1 cellular context compared by ENCODE assay signal in genomic region chr17:63633742-63634141, GRCh38.
TF ChIP-seq lines count a peak whose summit lies in the region.

No MANE protein-coding gene starts in this region.

TF ChIP-seq in HCT116, 20 proteins besides CTCF, POLR2A, EP300 and RAD21 (continued from another document):
- TF ChIP-seq, protein P1, sequence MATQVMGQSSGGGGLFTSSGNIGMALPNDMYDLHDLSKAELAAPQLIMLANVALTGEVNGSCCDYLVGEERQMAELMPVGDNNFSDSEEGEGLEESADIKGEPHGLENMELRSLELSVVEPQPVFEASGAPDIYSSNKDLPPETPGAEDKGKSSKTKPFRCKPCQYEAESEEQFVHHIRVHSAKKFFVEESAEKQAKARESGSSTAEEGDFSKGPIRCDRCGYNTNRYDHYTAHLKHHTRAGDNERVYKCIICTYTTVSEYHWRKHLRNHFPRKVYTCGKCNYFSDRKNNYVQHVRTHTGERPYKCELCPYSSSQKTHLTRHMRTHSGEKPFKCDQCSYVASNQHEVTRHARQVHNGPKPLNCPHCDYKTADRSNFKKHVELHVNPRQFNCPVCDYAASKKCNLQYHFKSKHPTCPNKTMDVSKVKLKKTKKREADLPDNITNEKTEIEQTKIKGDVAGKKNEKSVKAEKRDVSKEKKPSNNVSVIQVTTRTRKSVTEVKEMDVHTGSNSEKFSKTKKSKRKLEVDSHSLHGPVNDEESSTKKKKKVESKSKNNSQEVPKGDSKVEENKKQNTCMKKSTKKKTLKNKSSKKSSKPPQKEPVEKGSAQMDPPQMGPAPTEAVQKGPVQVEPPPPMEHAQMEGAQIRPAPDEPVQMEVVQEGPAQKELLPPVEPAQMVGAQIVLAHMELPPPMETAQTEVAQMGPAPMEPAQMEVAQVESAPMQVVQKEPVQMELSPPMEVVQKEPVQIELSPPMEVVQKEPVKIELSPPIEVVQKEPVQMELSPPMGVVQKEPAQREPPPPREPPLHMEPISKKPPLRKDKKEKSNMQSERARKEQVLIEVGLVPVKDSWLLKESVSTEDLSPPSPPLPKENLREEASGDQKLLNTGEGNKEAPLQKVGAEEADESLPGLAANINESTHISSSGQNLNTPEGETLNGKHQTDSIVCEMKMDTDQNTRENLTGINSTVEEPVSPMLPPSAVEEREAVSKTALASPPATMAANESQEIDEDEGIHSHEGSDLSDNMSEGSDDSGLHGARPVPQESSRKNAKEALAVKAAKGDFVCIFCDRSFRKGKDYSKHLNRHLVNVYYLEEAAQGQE (IDR thresholded peaks at IDR 0.05; ENCODE audit: low read depth) = no peak
- TF ChIP-seq ZFX (IDR thresholded peaks at IDR 0.05) (no peak), TCF7L2 (IDR thresholded peaks at IDR 0.05; ENCODE audit: borderline replicate concordance, extremely low read depth, insufficient read depth, insufficient read length) (no peak), POLR2AphosphoS5 (IDR thresholded peaks at IDR 0.05; ENCODE audit: low read depth, low read length) (no peak), YY1 (IDR thresholded peaks at IDR 0.05; ENCODE audit: extremely low read depth, insufficient replicate concordance, low read depth, low read length) (no peak), EGR1 (IDR thresholded peaks at IDR 0.05; ENCODE audit: low read depth) (no peak), EZH2 (IDR thresholded peaks at IDR 0.05) (no peak), FOSL1 (IDR thresholded peaks at IDR 0.05; ENCODE audit: low read depth) (no peak), ZNF274 (IDR thresholded peaks at IDR 0.05; ENCODE audit: low read depth, low read length) (no peak), ELF1 (IDR thresholded peaks at IDR 0.05; ENCODE audit: borderline replicate concordance, low read depth) (no peak), SIN3A (IDR thresholded peaks at IDR 0.05; ENCODE audit: low read depth) (no peak), EZH2phosphoT487 (IDR thresholded peaks at IDR 0.05; ENCODE audit: borderline replicate concordance) (no peak), SRF (IDR thresholded peaks at IDR 0.05; ENCODE audit: low read depth) (no peak), MAX (IDR thresholded peaks at IDR 0.05) (no peak), CBX3 (IDR thresholded peaks at IDR 0.05; ENCODE audit: low read depth) (no peak), CEBPB (IDR thresholded peaks at IDR 0.05; ENCODE audit: low read depth) (no peak)
- TF ChIP-seq, protein P2, sequence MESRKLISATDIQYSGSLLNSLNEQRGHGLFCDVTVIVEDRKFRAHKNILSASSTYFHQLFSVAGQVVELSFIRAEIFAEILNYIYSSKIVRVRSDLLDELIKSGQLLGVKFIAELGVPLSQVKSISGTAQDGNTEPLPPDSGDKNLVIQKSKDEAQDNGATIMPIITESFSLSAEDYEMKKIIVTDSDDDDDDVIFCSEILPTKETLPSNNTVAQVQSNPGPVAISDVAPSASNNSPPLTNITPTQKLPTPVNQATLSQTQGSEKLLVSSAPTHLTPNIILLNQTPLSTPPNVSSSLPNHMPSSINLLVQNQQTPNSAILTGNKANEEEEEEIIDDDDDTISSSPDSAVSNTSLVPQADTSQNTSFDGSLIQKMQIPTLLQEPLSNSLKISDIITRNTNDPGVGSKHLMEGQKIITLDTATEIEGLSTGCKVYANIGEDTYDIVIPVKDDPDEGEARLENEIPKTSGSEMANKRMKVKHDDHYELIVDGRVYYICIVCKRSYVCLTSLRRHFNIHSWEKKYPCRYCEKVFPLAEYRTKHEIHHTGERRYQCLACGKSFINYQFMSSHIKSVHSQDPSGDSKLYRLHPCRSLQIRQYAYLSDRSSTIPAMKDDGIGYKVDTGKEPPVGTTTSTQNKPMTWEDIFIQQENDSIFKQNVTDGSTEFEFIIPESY (IDR thresholded peaks at IDR 0.05; ENCODE audit: extremely low read depth, insufficient replicate concordance, low read length) = no peak
- TF ChIP-seq, protein P3, sequence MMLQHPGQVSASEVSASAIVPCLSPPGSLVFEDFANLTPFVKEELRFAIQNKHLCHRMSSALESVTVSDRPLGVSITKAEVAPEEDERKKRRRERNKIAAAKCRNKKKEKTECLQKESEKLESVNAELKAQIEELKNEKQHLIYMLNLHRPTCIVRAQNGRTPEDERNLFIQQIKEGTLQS (IDR thresholded peaks at IDR 0.05) = no peak
